In genomic region chr17:18248300-18248731, GRCh38 we compare ENCODE assay signal across 8 cellular contexts. TPM values are rescaled to one million over a fixed set of nuclear protein-coding genes. Genes with fewer than 3 reads are reported as not detected.
DNase-seq lines count a peak whose midpoint lies in the region; ATAC-seq and TF ChIP-seq lines count a peak whose summit lies in the region.

No MANE protein-coding gene starts in this region.

- H3K4me3 ChIP-seq in NB4 (ENCODE audit: low read depth, low read length) (no peak overlapping the region), sigmoid colon (no peak overlapping the region)

- WGBS in sigmoid colon, 2 donors: 27 to 36% methylated on average over 9 of the region's 9 CpGs

- peak overlapping the region in 1 of 2 donors; percentile 58 for H3K27ac Mint-ChIP-seq in T-cell

- H3K27me3 ChIP-seq in sigmoid colon: no peaks in the 10 kb centered on the region

- peak; percentile 36 for DNase-seq in GDM1 (lab: John Stamatoyannopoulos, UW)
- peak; percentile 82 for DNase-seq in NB4 (ENCODE audit: low read depth)
- DNase-seq in T-cell: peak; percentile 38 to 70 (median 59)
- DNase-seq in amniotic stem cell (lab: John Stamatoyannopoulos, UW): peak; percentile 31
- DNase-seq in left ventricle myocardium superior: peak; percentile 61
- peak; percentile 81 for DNase-seq in sigmoid colon

- no peaks in the 10 kb centered on the region for H3K27me3 Mint-ChIP-seq in T-cell

- H3K9me3 Mint-ChIP-seq in T-cell: no peaks in the 10 kb centered on the region

- H3K27ac ChIP-seq in sigmoid colon: peak overlapping the region in 3 of 4 donors; percentile 5 to 63 (median 36)

- intact Hi-C loops in left ventricle myocardium superior (cut with micrococcal nuclease): no loop called here
- intact Hi-C loops in sigmoid colon (cut with DNase I): no loop called here

- CTCF ChIA-PET in T-cell (lab: Charles Lee): no interaction called here

- peaks cover 0 to 13% (median 5%) of the 10 kb centered on the region in 4 donors for H3K4me1 ChIP-seq in sigmoid colon

- H3K36me3 ChIP-seq in sigmoid colon: peaks cover 35 to 95% (median 76%) of the 10 kb centered on the region in 4 donors

- no peak for TF ChIP-seq EP300 in sigmoid colon (IDR thresholded peaks at IDR 0.05)

- TF ChIP-seq CTCF in NB4 (IDR thresholded peaks at IDR 0.05; ENCODE audit: low read depth, low read length): peak; percentile 74
- TF ChIP-seq CTCF in sigmoid colon (IDR thresholded peaks at IDR 0.05): peak; percentile 19 to 54 (median 46)

- H3K4me1 Mint-ChIP-seq in T-cell: peaks cover 0 to 9% (median 2%) of the 10 kb centered on the region in 3 donors

- H3K36me3 Mint-ChIP-seq in T-cell: peaks cover 35% of the 10 kb centered on the region

- H3K4me3 Mint-ChIP-seq in T-cell: no peak overlapping the region

- no peaks in the 10 kb centered on the region for H3K9me3 ChIP-seq in sigmoid colon

- TF ChIP-seq POLR2A in NB4 (IDR thresholded peaks at IDR 0.05; ENCODE audit: extremely low read depth, insufficient read length): no peak
- TF ChIP-seq POLR2A in sigmoid colon (IDR thresholded peaks at IDR 0.05): no peak

- POLR2A ChIA-PET in T-cell (lab: Charles Lee): no interaction called here

- peak; percentile 72 to 79 (median 74) for ATAC-seq in T-cell (replicated peaks in 1 of 4)
- peak; percentile 54 for ATAC-seq in left ventricle myocardium superior
- ATAC-seq in HG02885 (IDR thresholded peaks at IDR 0.05; ENCODE audit: poor library complexity, unreplicated experiment): no peak
- ATAC-seq in HG03442 (IDR thresholded peaks at IDR 0.05; ENCODE audit: unreplicated experiment): no peak

RNA-seq across cellular contexts. Expression of gene FLII, which starts 10.2 kb away (rescaled TPM):
- total RNA-seq in T-cell (100 to 1,000 TPM; 257 to 389 (median 319) TPM), left ventricle myocardium superior (292 TPM), sigmoid colon (100 to 1,000 TPM; 222 to 422 (median 236) TPM)
- 100 to 1,000 TPM; 115 to 208 (median 136) TPM for polyA plus RNA-seq in sigmoid colon

RNA-seq across cellular contexts. Expression of gene MIEF2, which starts 12.1 kb away (rescaled TPM):
- 10 to 100 TPM in 4 of 5 donors, 1 to 10 TPM in 1; 10.0 to 19.7 (median 17.6) TPM for total RNA-seq in T-cell
- total RNA-seq in left ventricle myocardium superior: 32.2 TPM
- 10 to 100 TPM in 3 of 4 donors, 1 to 10 TPM in 1; 8.7 to 14.4 (median 11.7) TPM for total RNA-seq in sigmoid colon
- polyA plus RNA-seq in sigmoid colon: 10 to 100 TPM in 2 of 3 donors, 1 to 10 TPM in 1; 3.7 to 11.4 (median 11.1) TPM

RNA-seq across cellular contexts. Expression of gene LLGL1, which starts 22.9 kb away (rescaled TPM):
- total RNA-seq in T-cell (10 to 100 TPM; 13.1 to 24.3 (median 23.2) TPM), left ventricle myocardium superior (9.0 TPM), sigmoid colon (10 to 100 TPM; 16.8 to 25.2 (median 17.2) TPM)
- 10 to 100 TPM in 1 of 3 donors, 1 to 10 TPM in 2; 2.8 to 11.2 (median 4.2) TPM for polyA plus RNA-seq in sigmoid colon

Comparison
In these comparisons a context has a peak if more than half of its experiments do, and no peak if none do; other contexts are left out.
1. DNase-seq: peak in every context shown above with its lines; median percentile 82 in NB4; 81 in sigmoid colon; 61 in left ventricle myocardium superior; 59 in T-cell; 36 in GDM1; 31 in amniotic stem cell.
2. ATAC-seq: peak in T-cell (4 of 4) and left ventricle myocardium superior (single experiment); none in HG02885 (single experiment) and HG03442 (single experiment).